Comparison of ENCODE assay signal across 3 cellular contexts in the genomic region with DNA sequence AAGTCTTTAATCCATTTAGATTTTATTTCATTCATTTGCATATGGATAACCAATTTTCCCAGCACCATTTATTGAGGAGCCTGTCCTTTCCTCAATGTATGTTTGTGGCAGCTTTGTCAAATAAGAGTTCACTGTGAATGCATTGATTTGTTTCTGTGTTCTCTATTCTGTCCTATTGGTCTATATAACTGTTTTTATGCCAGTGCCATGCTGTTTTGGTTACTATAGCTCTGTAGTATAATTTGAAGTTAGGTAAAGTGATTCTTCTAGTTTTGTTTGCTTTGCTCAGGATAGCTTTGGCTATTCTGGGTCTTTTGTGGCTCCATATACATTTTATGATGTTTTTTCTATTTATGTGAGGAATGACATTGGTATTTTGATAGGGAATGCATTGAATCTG.
TF ChIP-seq lines count a peak whose summit lies in the region.

No MANE protein-coding gene starts in this region.

TF ChIP-seq in A549, 52 proteins besides CTCF, POLR2A, EP300 and RAD21:
- 0 out of 2 replicates have a peak, but pooled peaks have one; percentile 50 for TF ChIP-seq KDM1A (IDR thresholded peaks at IDR 0.05; ENCODE audit: low read depth)
- TF ChIP-seq, protein P1, sequence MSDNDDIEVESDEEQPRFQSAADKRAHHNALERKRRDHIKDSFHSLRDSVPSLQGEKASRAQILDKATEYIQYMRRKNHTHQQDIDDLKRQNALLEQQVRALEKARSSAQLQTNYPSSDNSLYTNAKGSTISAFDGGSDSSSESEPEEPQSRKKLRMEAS (IDR thresholded peaks at IDR 0.05): no peak

TF ChIP-seq in HCT116, 20 proteins besides CTCF, POLR2A, EP300 and RAD21:
- TF ChIP-seq SIN3A (IDR thresholded peaks at IDR 0.05; ENCODE audit: low read depth) (no peak), CBX3 (IDR thresholded peaks at IDR 0.05; ENCODE audit: low read depth) (peak; percentile 68; the same call in 1 of the 2 replicates)

TF ChIP-seq in GM12878, 131 proteins besides CTCF, POLR2A, EP300 and RAD21:
- no peak for TF ChIP-seq HDAC6 (IDR thresholded peaks at IDR 0.05; ENCODE audit: unreplicated experiment)
- 0 out of 2 replicates have a peak, but pooled peaks have one; percentile 34 for TF ChIP-seq ZNF217 (IDR thresholded peaks at IDR 0.05)
- no peak for TF ChIP-seq RELA (IDR thresholded peaks at IDR 0.05; ENCODE audit: borderline replicate concordance, partially characterized antibody)
- TF ChIP-seq WRNIP1 (IDR thresholded peaks at IDR 0.05; ENCODE audit: borderline replicate concordance, low read depth, low read length): no peak
